8 cellular contexts compared by ENCODE assay signal in genomic region chr1:193537266-193538003, GRCh38.
DNase-seq lines count a peak whose midpoint lies in the region; ATAC-seq lines count a peak whose summit lies in the region.

No MANE protein-coding gene starts in this region.

- no peaks in the 10 kb centered on the region for H3K27me3 Mint-ChIP-seq in activated CD8-positive, alpha-beta memory T cell treated with anti-CD3 and anti-CD28 coated beads, Interleukin-2, amount 10 ng/mL, durations not matched to agents 7 days and 5 days

- CTCF ChIA-PET in activated CD8-positive, alpha-beta memory T cell treated with anti-CD3 and anti-CD28 coated beads, Interleukin-2, amount 10 ng/mL, durations not matched to agents 7 days and 5 days (lab: Charles Lee), result no interaction called here

- H3K36me3 Mint-ChIP-seq in activated CD8-positive, alpha-beta memory T cell treated with anti-CD3 and anti-CD28 coated beads, Interleukin-2, amount 10 ng/mL, durations not matched to agents 7 days and 5 days, result peaks cover 17% of the 10 kb centered on the region

- peaks cover 49% of the 10 kb centered on the region for H3K4me1 Mint-ChIP-seq in activated CD8-positive, alpha-beta memory T cell treated with anti-CD3 and anti-CD28 coated beads, Interleukin-2, amount 10 ng/mL, durations not matched to agents 7 days and 5 days

- ATAC-seq in HG03469 (IDR thresholded peaks at IDR 0.05; ENCODE audit: unreplicated experiment), result peak; percentile 85
- peak; percentile 70 for ATAC-seq in activated CD8-positive, alpha-beta memory T cell treated with anti-CD3 and anti-CD28 coated beads, Interleukin-2, amount 10 ng/mL, durations not matched to agents 7 days and 5 days

- DNase-seq in activated gamma-delta T cell treated with Interleukin-2 at 50 U/mL for 16 hours, result peak; percentile 13
- no peak for DNase-seq in activated gamma-delta T cell (lab: John Stamatoyannopoulos, UW)
- DNase-seq in activated CD8-positive, alpha-beta memory T cell treated with anti-CD3 and anti-CD28 coated beads, Interleukin-2, amount 10 ng/mL, durations not matched to agents 7 days and 5 days, result peak; percentile 86
- DNase-seq in stimulated activated CD4-positive, alpha-beta T cell treated with anti-CD3 and anti-CD28 coated beads, Interleukin-2, amount 100 ng/mL, for 4 hours (ENCODE audit: low read depth), result peak; percentile 68
- no peak for DNase-seq in dedifferentiated amniotic fluid mesenchymal stem cell (ENCODE audit: extremely low spot score)
- DNase-seq in NCI-H2081 treated with DMSO at 0.1 percent for 48 hours (lab: John Stamatoyannopoulos, UW), result no peak
- DNase-seq in AG08395 (ENCODE audit: low spot score), result no peak

- H3K9me3 Mint-ChIP-seq in activated CD8-positive, alpha-beta memory T cell treated with anti-CD3 and anti-CD28 coated beads, Interleukin-2, amount 10 ng/mL, durations not matched to agents 7 days and 5 days (ENCODE audit: low read depth), result no peaks in the 10 kb centered on the region

- H3K4me3 Mint-ChIP-seq in activated CD8-positive, alpha-beta memory T cell treated with anti-CD3 and anti-CD28 coated beads, Interleukin-2, amount 10 ng/mL, durations not matched to agents 7 days and 5 days, result peak overlapping the region; percentile 41

- H3K27ac Mint-ChIP-seq in activated CD8-positive, alpha-beta memory T cell treated with anti-CD3 and anti-CD28 coated beads, Interleukin-2, amount 10 ng/mL, durations not matched to agents 7 days and 5 days, result peak overlapping the region; percentile 91

Comparison
In these comparisons a context has a peak if more than half of its experiments do, and no peak if none do; other contexts are left out.
1. DNase-seq: peak in activated gamma-delta T cell treated with Interleukin-2 at 50 U/mL for 16 hours (single experiment), activated CD8-positive, alpha-beta memory T cell treated with anti-CD3 and anti-CD28 coated beads, Interleukin-2, amount 10 ng/mL, durations not matched to agents 7 days and 5 days (single experiment) and stimulated activated CD4-positive, alpha-beta T cell treated with anti-CD3 and anti-CD28 coated beads, Interleukin-2, amount 100 ng/mL, for 4 hours (single experiment); none in activated gamma-delta T cell (single experiment), dedifferentiated amniotic fluid mesenchymal stem cell (single experiment), NCI-H2081 treated with DMSO at 0.1 percent for 48 hours (single experiment) and AG08395 (single experiment).